10 cellular contexts compared by ENCODE assay signal in the genomic region with DNA sequence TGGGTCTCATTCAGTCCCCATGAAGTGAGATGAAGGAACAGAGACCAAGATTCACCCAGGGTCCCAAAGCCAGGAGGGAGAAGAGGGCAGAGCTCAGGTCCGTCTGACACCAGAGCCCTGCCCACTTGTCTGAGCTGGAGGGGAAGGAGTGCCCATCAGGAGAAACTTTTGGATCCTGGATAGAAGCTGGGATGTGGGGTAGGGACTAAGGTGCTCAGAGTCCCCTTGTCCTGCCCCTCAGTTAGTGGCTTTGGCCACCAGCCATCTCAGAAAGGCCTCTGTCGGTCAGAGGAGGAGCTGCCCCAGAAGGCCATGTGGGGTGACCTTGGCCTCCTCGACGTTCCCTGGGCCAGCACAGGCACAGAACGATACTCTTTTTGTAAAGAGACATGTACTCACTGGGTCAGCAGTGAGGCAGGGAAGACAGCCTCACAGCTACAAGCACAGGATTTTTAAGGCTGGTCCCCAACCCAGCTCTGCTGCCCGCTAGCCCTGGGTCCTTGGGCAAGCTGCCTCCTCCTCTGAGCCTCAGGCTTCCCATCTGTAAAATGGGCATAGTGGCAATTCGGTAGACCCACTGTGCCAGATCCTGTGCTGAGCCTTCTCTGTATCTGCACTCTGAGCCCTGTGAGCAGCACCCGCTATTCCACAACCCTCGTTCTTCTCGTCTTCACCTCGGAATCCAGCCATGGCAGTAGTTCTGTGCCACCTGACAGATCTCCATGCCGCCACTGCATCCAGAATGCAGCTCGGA. TPM values are rescaled to one million over a fixed set of nuclear protein-coding genes. Genes with fewer than 3 reads are reported as not detected.
DNase-seq lines count a peak whose midpoint lies in the region; ATAC-seq and TF ChIP-seq lines count a peak whose summit lies in the region.
"Had no signal": no experiment of that assay in that cellular context is flagged by ENCODE, and none has a peak within 500 bp of the region (broad histone marks: within the 10 kb centered on the region; RNA-seq: fewer than 3 reads in every experiment).

No MANE protein-coding gene starts in this region.

- H3K4me1 Mint-ChIP-seq in osteocyte (ENCODE audit: unreplicated experiment), result peaks cover 39% of the 10 kb centered on the region

- H3K4me3 ChIP-seq in heart right ventricle (no peak overlapping the region), duodenal mucosa (ENCODE audit: low read depth in 1 of 2, low read length in 2 of 2) (no peak overlapping the region)

- peaks cover 0 to 5% (median 0%) of the 10 kb centered on the region in 11 donors for H3K9me3 ChIP-seq in heart right ventricle
- no peaks in the 10 kb centered on the region for H3K9me3 ChIP-seq in duodenal mucosa (ENCODE audit: control insufficient read depth in 1 of 2, low read length in 2 of 2)

- DNase-seq in heart right ventricle, result no peak
- no peak for DNase-seq in Right ventricle myocardium superior
- DNase-seq in osteocyte (ENCODE audit: extremely low spot score, unreplicated experiment), result no peak
- DNase-seq: cerebellar nuclear complex had no signal

- H3K36me3 Mint-ChIP-seq in osteocyte (ENCODE audit: unreplicated experiment), result no peaks in the 10 kb centered on the region

- no peak for ATAC-seq in heart right ventricle
- ATAC-seq in Right ventricle myocardium superior (ENCODE audit: poor library complexity), result no peak
- ATAC-seq in GM19463 (IDR thresholded peaks at IDR 0.05; ENCODE audit: unreplicated experiment), result no peak
- no peak for ATAC-seq in GM18907 (IDR thresholded peaks at IDR 0.05; ENCODE audit: unreplicated experiment)
- no peak for ATAC-seq in HG03469 (IDR thresholded peaks at IDR 0.05; ENCODE audit: unreplicated experiment)
- no peak for ATAC-seq in GM21723 (IDR thresholded peaks at IDR 0.05; ENCODE audit: unreplicated experiment)

- H3K27me3 ChIP-seq in heart right ventricle (peaks cover 0 to 32% (median 0%) of the 10 kb centered on the region in 7 donors), duodenal mucosa (ENCODE audit: control insufficient read depth in 1 of 2, insufficient read depth in 2 of 2, low read length in 2 of 2) (peaks cover 0 to 3% of the 10 kb centered on the region in 2 donors)

- H3K27me3 Mint-ChIP-seq in osteocyte (ENCODE audit: unreplicated experiment), result no peaks in the 10 kb centered on the region

- H3K36me3 ChIP-seq in heart right ventricle, result no peaks in the 10 kb centered on the region
- no peaks in the 10 kb centered on the region for H3K36me3 ChIP-seq in duodenal mucosa (ENCODE audit: control insufficient read depth in 1 of 2, insufficient read depth in 2 of 2, low read length in 2 of 2)

- WGBS in heart right ventricle, 2 donors, result 73 to 77% methylated on average over 13 of the region's 13 CpGs

- peaks cover 6% of the 10 kb centered on the region for H3K9me3 Mint-ChIP-seq in osteocyte (ENCODE audit: unreplicated experiment)

- H3K4me3 Mint-ChIP-seq in osteocyte (ENCODE audit: unreplicated experiment), result no peak overlapping the region

- H3K9ac ChIP-seq in duodenal mucosa (ENCODE audit: low read depth in 1 of 2, low read length in 2 of 2), result no peak overlapping the region

- TF ChIP-seq CTCF in heart right ventricle (IDR thresholded peaks at IDR 0.05), result no peak
- TF ChIP-seq CTCF in osteocyte (IDR thresholded peaks at IDR 0.05), result no peak

- intact Hi-C loops in heart right ventricle (cut with DNase I), result no loop called here
- intact Hi-C loops in Right ventricle myocardium superior (cut with DNase I), result no loop called here

- H3K27ac ChIP-seq in heart right ventricle, result peak overlapping the region in 9 of 10 donors; percentile 15 to 82 (median 70)
- peak overlapping the region; percentile 46 for H3K27ac ChIP-seq in duodenal mucosa (ENCODE audit: low read depth, low read length)

- peak overlapping the region; percentile 97 for H3K27ac Mint-ChIP-seq in osteocyte (ENCODE audit: unreplicated experiment)

- H3K4me1 ChIP-seq in heart right ventricle (peaks cover 12 to 42% (median 29%) of the 10 kb centered on the region in 9 donors), duodenal mucosa (ENCODE audit: control insufficient read depth in 1 of 2, insufficient read depth in 2 of 2, low read length in 2 of 2) (peaks cover 4 to 14% of the 10 kb centered on the region in 2 donors)

RNA-seq across cellular contexts. Expression of a gene that starts 49.4 kb away (rescaled TPM):
- total RNA-seq in heart right ventricle (not detected), Right ventricle myocardium superior (not detected), osteocyte (not detected in 2 replicates)
- not detected for polyA plus RNA-seq in heart right ventricle
- total RNA-seq: lung microvascular endothelial cell had no signal

RNA-seq across cellular contexts. Expression of a gene that starts 54.5 kb away (rescaled TPM):
- total RNA-seq in heart right ventricle (10 to 100 TPM; 54.0 to 84.2 (median 61.9) TPM), Right ventricle myocardium superior (66.7 TPM), osteocyte (41.1 and 45.7 TPM in 2 replicates)
- polyA plus RNA-seq in heart right ventricle, result 100 to 1,000 TPM in 1 of 2 donors, 10 to 100 TPM in 1; 60.9 to 123 TPM
